In genomic region chr17:70675070-70675590, GRCh38 we compare ENCODE assay signal across 22 cellular contexts.
"Had no signal": no experiment of that assay in that cellular context is flagged by ENCODE, and none has a peak within 500 bp of the region (broad histone marks: within the 10 kb centered on the region; RNA-seq: fewer than 3 reads in every experiment).

No MANE protein-coding gene starts in this region.

- H3K4me3 ChIP-seq: cardiac muscle cell, MG63, SJCRH30 had no signal

- H3K27me3 ChIP-seq: brain microvascular endothelial cell, cardiac muscle cell, MG63, SJCRH30 had no signal

- H3K27ac ChIP-seq: brain microvascular endothelial cell, cardiac muscle cell, SJCRH30 had no signal

- H3K4me1 ChIP-seq: SJCRH30 had no signal

- DNase-seq: activated B cell treated with CpG ODN at 0.5 μM for 24 hours; activated CD4-positive, alpha-beta memory T cell treated with anti-CD3 and anti-CD28 coated beads, Interleukin-2, amount 10 ng/mL, durations not matched to agents 7 days and 5 days; activated CD4-positive, alpha-beta T cell treated with anti-CD3 and anti-CD28 coated beads, Interleukin-2, amount 50 U/mL, for 1 hour; activated gamma-delta T cell; activated naive CD4-positive, alpha-beta T cell treated with anti-CD3 and anti-CD28 coated beads for 36 hours; activated T-cell treated with anti-CD3 and anti-CD28 coated beads for 4 hours; activated T-cell treated with anti-CD3 and anti-CD28 coated beads, Interleukin-2, amount 50 U/mL, for 48 hours; amygdala; brain microvascular endothelial cell; MG63; NCI-H1105; NCI-H1436; NCI-H1694 treated with DMSO at 0.1 percent for 48 hours; NCI-H2029 treated with DMSO at 0.1 percent for 48 hours; NCI-H69; NK-92 treated with Interleukin-12 subunit alpha and Interleukin-12 subunit beta, amount 100 ng/mL, for 24 hours; SJCRH30; T-helper 17 cell; T-helper 9 cell had no signal

- ATAC-seq: activated T-helper 17 cell treated with anti-CD3 and anti-CD28 coated beads, Interleukin-2, amount 50 U/mL, for 72 hours; SK-N-SH treated with all-trans-retinoic acid at 6 μM for 48 hours; T-helper 17 cell had no signal

- H3K9me3 ChIP-seq: MG63, SJCRH30 had no signal

- H3K36me3 ChIP-seq: brain microvascular endothelial cell, cardiac muscle cell, MG63, SJCRH30 had no signal
